ENCODE assay signal across 8 cellular contexts in the genomic region with DNA sequence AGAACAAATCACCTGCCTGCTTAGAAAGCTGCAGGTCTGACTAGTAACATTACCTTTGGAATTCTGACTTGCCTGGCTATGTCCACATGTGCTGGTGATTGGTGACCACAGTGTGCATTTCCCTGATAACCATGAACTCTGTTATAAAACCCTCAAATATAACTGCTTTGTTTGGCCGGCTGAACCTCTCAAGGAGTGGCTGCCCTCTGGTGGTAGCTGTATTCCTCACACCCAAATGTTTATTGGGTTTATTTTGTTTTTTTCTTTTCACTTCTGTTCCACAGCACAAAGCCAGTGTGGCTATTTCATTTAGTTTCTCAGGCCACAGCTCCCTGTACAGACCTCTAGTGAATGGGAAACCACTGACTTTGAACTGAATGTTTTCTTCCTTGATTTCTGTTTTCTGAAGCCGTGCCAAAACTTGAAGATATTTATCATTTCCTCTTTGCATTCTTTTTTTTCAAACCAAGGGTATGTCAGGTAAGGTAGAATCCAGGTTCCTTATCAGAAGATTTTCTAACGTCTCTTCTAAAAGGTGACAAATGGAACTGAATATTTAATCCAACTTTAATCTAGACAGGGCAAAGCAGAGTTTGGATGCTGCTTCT.
DNase-seq lines count a peak whose midpoint lies in the region; TF ChIP-seq lines count a peak whose summit lies in the region.

No MANE protein-coding gene starts in this region.

- H3K27me3 ChIP-seq in liver (ENCODE audit: control insufficient read depth in 4 of 4, insufficient read depth in 4 of 4, low read length in 3 of 4), result no peaks in the 10 kb centered on the region

- peak; percentile 22 to 25 for DNase-seq in activated T-cell treated with anti-CD3 and anti-CD28 coated beads, Interleukin-2, amount 50 U/mL, for 48 hours
- no peak for DNase-seq in activated T-cell treated with anti-CD3 and anti-CD28 coated beads for 4 hours
- peak; percentile 62 for DNase-seq in M059J (ENCODE audit: low read depth)
- DNase-seq in RPMI7951 (ENCODE audit: low read depth), result peak; percentile 28
- DNase-seq in choroid plexus epithelial cell (ENCODE audit: low read depth), result peak; percentile 75
- DNase-seq in superior temporal gyrus (ENCODE audit: extremely low spot score), result peak; percentile 87

- H3K27ac ChIP-seq in HEK293 (ENCODE audit: extremely low read depth, low read depth, low read length), result no peak overlapping the region
- H3K27ac ChIP-seq in liver (ENCODE audit: low read depth in 1 of 2, low read length in 2 of 2), result no peak overlapping the region

- 0 out of 2 replicates have a peak, but pooled peaks have one; percentile 40 for TF ChIP-seq CTCF in HEK293 (tag by site-specific recombination; IDR thresholded peaks at IDR 0.05)
- peak; percentile 93 for TF ChIP-seq CTCF in choroid plexus epithelial cell (conservative IDR thresholded peaks at IDR 0.05; ENCODE audit: low read depth, low read length)
- TF ChIP-seq CTCF in liver (IDR thresholded peaks at IDR 0.05; ENCODE audit: low read depth, low read length, missing input control), result peak; percentile 71

- 20% methylated on average over 3 of the region's 3 CpGs for WGBS in liver

- no peak overlapping the region for H3K9ac ChIP-seq in liver (ENCODE audit: low read depth in 1 of 2, low read length in 2 of 2)

- no peak overlapping the region for H3K4me3 ChIP-seq in HEK293 (ENCODE audit: low read depth, low read length)
- no peak overlapping the region for H3K4me3 ChIP-seq in choroid plexus epithelial cell (ENCODE audit: low read depth, low read length)
- H3K4me3 ChIP-seq in liver (ENCODE audit: low read depth in 1 of 3, low read length in 3 of 3), result no peak overlapping the region

- H3K36me3 ChIP-seq in HEK293 (ENCODE audit: control insufficient read depth in 2 of 2, insufficient read depth in 1 of 2, low read length in 2 of 2) (no peaks in the 10 kb centered on the region), liver (ENCODE audit: control insufficient read depth in 4 of 4, insufficient read depth in 3 of 4, low read depth in 1 of 4, low read length in 3 of 4) (no peaks in the 10 kb centered on the region)

- H3K4me1 ChIP-seq in HEK293 (ENCODE audit: control insufficient read depth, insufficient read depth, low read length), result no peaks in the 10 kb centered on the region
- H3K4me1 ChIP-seq in liver (ENCODE audit: control insufficient read depth in 4 of 4, insufficient read depth in 4 of 4, low read length in 3 of 4), result no peaks in the 10 kb centered on the region

- POLR2A ChIA-PET in HEK293 (lab: Yijun Ruan, JAX), result no interaction called here

- peak; percentile 87 to 89 for TF ChIP-seq RAD21 in liver (IDR thresholded peaks at IDR 0.05)

- CTCF ChIA-PET in HEK293 (lab: Yijun Ruan, JAX), result interaction anchor here (0.5 to 3.7 kb wide), 22 partner anchors 10 to 1747 kb away, joined by 3 to 17 read pairs (median 4); partner anchors contain the start of gene CCDC85A

- no peaks in the 10 kb centered on the region for H3K9me3 ChIP-seq in HEK293 (ENCODE audit: control insufficient read depth, insufficient read depth, low read depth, low read length)
- peaks cover 0 to 3% (median 0%) of the 10 kb centered on the region in 4 donors for H3K9me3 ChIP-seq in liver (ENCODE audit: control insufficient read depth in 4 of 4, low read length in 3 of 4)

TF ChIP-seq in HEK293, 187 proteins besides CTCF, POLR2A, EP300 and RAD21:
- TF ChIP-seq ZNF26 (tag by site-specific recombination; IDR thresholded peaks at IDR 0.05) (no peak), PRDM1 (tag by site-specific recombination; IDR thresholded peaks at IDR 0.05) (no peak), ZNF645 (tag by site-specific recombination; IDR thresholded peaks at IDR 0.05) (no peak), ZNF76 (tag by site-specific recombination; IDR thresholded peaks at IDR 0.05; ENCODE audit: borderline replicate concordance, low read depth) (no peak)
- TF ChIP-seq, protein P1, sequence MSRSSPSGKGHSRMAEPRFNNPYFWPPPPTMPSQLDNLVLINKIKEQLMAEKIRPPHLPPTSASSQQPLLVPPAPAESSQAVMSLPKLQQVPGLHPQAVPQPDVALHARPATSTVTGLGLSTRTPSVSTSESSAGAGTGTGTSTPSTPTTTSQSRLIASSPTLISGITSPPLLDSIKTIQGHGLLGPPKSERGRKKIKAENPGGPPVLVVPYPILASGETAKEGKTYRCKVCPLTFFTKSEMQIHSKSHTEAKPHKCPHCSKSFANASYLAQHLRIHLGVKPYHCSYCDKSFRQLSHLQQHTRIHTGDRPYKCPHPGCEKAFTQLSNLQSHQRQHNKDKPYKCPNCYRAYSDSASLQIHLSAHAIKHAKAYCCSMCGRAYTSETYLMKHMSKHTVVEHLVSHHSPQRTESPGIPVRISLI (tag by site-specific recombination; IDR thresholded peaks at IDR 0.05), result 0 out of 2 replicates have a peak, but pooled peaks have one; percentile 15

TF ChIP-seq in liver, 16 proteins besides CTCF, POLR2A, EP300 and RAD21:
- TF ChIP-seq RXRA (IDR thresholded peaks at IDR 0.05) (no peak), ZBTB33 (IDR thresholded peaks at IDR 0.05) (no peak), REST (IDR thresholded peaks at IDR 0.05) (no peak), SP1 (IDR thresholded peaks at IDR 0.05) (no peak), YY1 (IDR thresholded peaks at IDR 0.05) (no peak), JUND (IDR thresholded peaks at IDR 0.05) (no peak), HNF4A (conservative IDR thresholded peaks at IDR 0.05) (no peak), HNF4G (IDR thresholded peaks at IDR 0.05) (no peak), MAX (IDR thresholded peaks at IDR 0.05) (no peak), TAF1 (conservative IDR thresholded peaks at IDR 0.05) (no peak), EGR1 (IDR thresholded peaks at IDR 0.05; ENCODE audit: low read depth in 2 of 2) (no peak), FOXA2 (IDR thresholded peaks at IDR 0.05) (no peak), GABPA (IDR thresholded peaks at IDR 0.05 in 1 of 2, conservative IDR thresholded peaks at IDR 0.05 in 1 of 2) (no peak)

Comparison
In these comparisons a context has a peak if more than half of its experiments do, and no peak if none do; other contexts are left out.
1. CTCF ChIP-seq: peak in every context shown above with its lines; median percentile 93 in choroid plexus epithelial cell; 71 in liver; 40 in HEK293.